Comparison of ENCODE assay signal across 7 cellular contexts in genomic region chr3:30639937-30640336, GRCh38.
DNase-seq lines count a peak whose midpoint lies in the region; ATAC-seq lines count a peak whose summit lies in the region.

No MANE protein-coding gene starts in this region.

- ATAC-seq in GM18520 (IDR thresholded peaks at IDR 0.05; ENCODE audit: unreplicated experiment) (peak; percentile 75), GM21526 (IDR thresholded peaks at IDR 0.05; ENCODE audit: low FRiP score, unreplicated experiment) (peak; percentile 83), HG03460 (IDR thresholded peaks at IDR 0.05; ENCODE audit: unreplicated experiment) (peak; percentile 63)

- DNase-seq in germinal center (ENCODE audit: low spot score) (peak; percentile 31), DMS 273 treated with DMSO at 0.1 percent for 48 hours (lab: John Stamatoyannopoulos, UW) (no peak), substantia nigra (lab: John Stamatoyannopoulos, UW) (no peak), NCI-H1048 (lab: John Stamatoyannopoulos, UW) (no peak)

- H3K27ac ChIP-seq in substantia nigra (ENCODE audit: low read depth, low read length, poor library complexity, severe bottlenecking), result no peak overlapping the region
